ENCODE assay signal across 17 cellular contexts in the genomic region with DNA sequence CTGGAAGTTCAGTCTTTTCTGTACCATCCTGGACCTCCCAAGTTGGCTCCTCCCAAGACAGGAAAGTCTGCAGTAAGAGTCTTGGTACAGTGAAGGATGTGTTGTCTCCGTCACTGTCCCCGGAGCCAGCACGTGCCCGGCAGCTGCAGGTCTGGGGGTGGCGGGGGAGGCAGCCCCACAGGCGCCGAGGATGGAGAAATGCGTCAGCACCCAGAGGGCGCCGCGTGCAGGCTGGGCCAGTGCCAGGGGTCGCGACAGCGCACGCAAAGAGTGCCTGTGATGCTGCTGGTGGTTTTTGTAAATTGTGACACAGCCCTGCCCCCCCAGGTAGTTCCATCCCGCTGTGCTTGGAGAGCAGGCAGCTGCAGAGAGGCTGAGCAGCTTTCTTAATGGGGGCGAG.
DNase-seq lines count a peak whose midpoint lies in the region; ATAC-seq and TF ChIP-seq lines count a peak whose summit lies in the region.
"Had no signal": no experiment of that assay in that cellular context is flagged by ENCODE, and none has a peak within 500 bp of the region (broad histone marks: within the 10 kb centered on the region; RNA-seq: fewer than 3 reads in every experiment).

No MANE protein-coding gene starts in this region.

- TF ChIP-seq EP300 in sigmoid colon (IDR thresholded peaks at IDR 0.05): no peak

- WGBS in thyroid gland, 2 donors: 41 to 54% methylated on average over 4 to 16 of the region's 17 CpGs
- 48 to 54% methylated on average over 17 of the region's 17 CpGs for WGBS in sigmoid colon, 2 donors

- no peak overlapping the region for H3K27ac Mint-ChIP-seq in glutamatergic neuron (ENCODE audit: unreplicated experiment)
- H3K27ac Mint-ChIP-seq: progenitor cell of endocrine pancreas; T-helper 2 cell treated with Interferon-gamma antibody and Interleukin-4, amounts not matched to agents 5 μg/mL and 100 μg/mL, for 36 hours had no signal

- no peaks in the 10 kb centered on the region for H3K4me1 Mint-ChIP-seq in glutamatergic neuron (ENCODE audit: low read depth, unreplicated experiment)

- no peak for ATAC-seq in HG03135 (IDR thresholded peaks at IDR 0.05; ENCODE audit: unreplicated experiment)
- ATAC-seq: left lung had no signal

- H3K4me3 ChIP-seq in SK-N-MC (peak overlapping the region; percentile 10), thyroid gland (replicated peaks in 1 of 3) (no peak overlapping the region), sigmoid colon (no peak overlapping the region)
- H3K4me3 ChIP-seq: GM23248, left lung had no signal

- peaks cover 6% of the 10 kb centered on the region for H3K36me3 Mint-ChIP-seq in glutamatergic neuron (ENCODE audit: unreplicated experiment)

- TF ChIP-seq POLR2A in thyroid gland (IDR thresholded peaks at IDR 0.05) (no peak), sigmoid colon (IDR thresholded peaks at IDR 0.05) (no peak)

- H3K9ac ChIP-seq in SK-N-MC (ENCODE audit: insufficient read length): no peak overlapping the region
- H3K9ac ChIP-seq: GM23248 had no signal

- H3K4me1 ChIP-seq in thyroid gland (no peaks in the 10 kb centered on the region), sigmoid colon (no peaks in the 10 kb centered on the region)
- H3K4me1 ChIP-seq: BE2C, left lung had no signal

- H3K36me3 ChIP-seq in SK-N-MC (ENCODE audit: insufficient read depth, low read length): no peaks in the 10 kb centered on the region; the same call in 1 of the 2 replicates
- no peaks in the 10 kb centered on the region for H3K36me3 ChIP-seq in thyroid gland
- H3K36me3 ChIP-seq in sigmoid colon: no peaks in the 10 kb centered on the region
- H3K36me3 ChIP-seq: BE2C, left lung had no signal

- no peak for TF ChIP-seq CTCF in thyroid gland (IDR thresholded peaks at IDR 0.05)
- TF ChIP-seq CTCF in glutamatergic neuron (IDR thresholded peaks at IDR 0.05; ENCODE audit: partially characterized antibody, unreplicated experiment): no peak
- TF ChIP-seq CTCF in sigmoid colon (IDR thresholded peaks at IDR 0.05): no peak

- H3K4me3 Mint-ChIP-seq in glutamatergic neuron (ENCODE audit: unreplicated experiment): no peak overlapping the region
- H3K4me3 Mint-ChIP-seq: T-helper 2 cell treated with Interferon-gamma antibody and Interleukin-4, amounts not matched to agents 5 μg/mL and 100 μg/mL, for 36 hours had no signal

- H3K27ac ChIP-seq in SK-N-MC (peak overlapping the region; percentile 58; the same call in 1 of the 2 replicates), thyroid gland (no peak overlapping the region), sigmoid colon (no peak overlapping the region)
- H3K27ac ChIP-seq: GM23248, left lung had no signal

- H3K27me3 Mint-ChIP-seq in glutamatergic neuron (ENCODE audit: unreplicated experiment): peaks cover 6% of the 10 kb centered on the region
- H3K27me3 Mint-ChIP-seq: progenitor cell of endocrine pancreas had no signal

- H3K27me3 ChIP-seq in thyroid gland: no peaks in the 10 kb centered on the region
- H3K27me3 ChIP-seq in sigmoid colon: peaks cover 0 to 14% (median 0%) of the 10 kb centered on the region in 3 donors
- H3K27me3 ChIP-seq: BE2C had no signal

- intact Hi-C loops in thyroid gland (cut with DNase I): no loop called here
- intact Hi-C loops in sigmoid colon (cut with DNase I): no loop called here

- H3K9me3 Mint-ChIP-seq in glutamatergic neuron (ENCODE audit: unreplicated experiment): peaks cover 11% of the 10 kb centered on the region
- H3K9me3 Mint-ChIP-seq: T-helper 2 cell treated with Interferon-gamma antibody and Interleukin-4, amounts not matched to agents 5 μg/mL and 100 μg/mL, for 36 hours had no signal

- DNase-seq in AG20443 (ENCODE audit: low spot score): peak; percentile 74
- DNase-seq in GM03348 (ENCODE audit: low spot score): peak; percentile 37
- DNase-seq in SK-N-MC (ENCODE audit: low read depth, low spot score): no peak
- DNase-seq in left kidney (ENCODE audit: low read depth, low spot score): peak; percentile 27
- no peak for DNase-seq in thyroid gland
- DNase-seq in glutamatergic neuron: no peak
- DNase-seq in sigmoid colon: no peak
- DNase-seq: activated CD4-positive, alpha-beta T cell treated with anti-CD3 and anti-CD28 coated beads for 1 hour; activated naive CD4-positive, alpha-beta T cell treated with Interleukin-2 at 50 U/mL for 16 hours; BE2C; effector CD8-positive, alpha-beta T cell; GM23248; NCI-H1436 treated with DMSO at 0.1 percent for 48 hours had no signal

- no peaks in the 10 kb centered on the region for H3K9me3 ChIP-seq in SK-N-MC (ENCODE audit: low read depth, low read length)
- no peaks in the 10 kb centered on the region for H3K9me3 ChIP-seq in thyroid gland
- no peaks in the 10 kb centered on the region for H3K9me3 ChIP-seq in sigmoid colon
- H3K9me3 ChIP-seq: left lung had no signal

Comparison
In these comparisons a context has a peak if more than half of its experiments do, and no peak if none do; other contexts are left out.
1. DNase-seq: peak in AG20443 (single experiment), GM03348 (single experiment) and left kidney (single experiment); none in SK-N-MC (single experiment), thyroid gland (0 of 2), glutamatergic neuron (single experiment) and sigmoid colon (single experiment).